In the genomic region with DNA sequence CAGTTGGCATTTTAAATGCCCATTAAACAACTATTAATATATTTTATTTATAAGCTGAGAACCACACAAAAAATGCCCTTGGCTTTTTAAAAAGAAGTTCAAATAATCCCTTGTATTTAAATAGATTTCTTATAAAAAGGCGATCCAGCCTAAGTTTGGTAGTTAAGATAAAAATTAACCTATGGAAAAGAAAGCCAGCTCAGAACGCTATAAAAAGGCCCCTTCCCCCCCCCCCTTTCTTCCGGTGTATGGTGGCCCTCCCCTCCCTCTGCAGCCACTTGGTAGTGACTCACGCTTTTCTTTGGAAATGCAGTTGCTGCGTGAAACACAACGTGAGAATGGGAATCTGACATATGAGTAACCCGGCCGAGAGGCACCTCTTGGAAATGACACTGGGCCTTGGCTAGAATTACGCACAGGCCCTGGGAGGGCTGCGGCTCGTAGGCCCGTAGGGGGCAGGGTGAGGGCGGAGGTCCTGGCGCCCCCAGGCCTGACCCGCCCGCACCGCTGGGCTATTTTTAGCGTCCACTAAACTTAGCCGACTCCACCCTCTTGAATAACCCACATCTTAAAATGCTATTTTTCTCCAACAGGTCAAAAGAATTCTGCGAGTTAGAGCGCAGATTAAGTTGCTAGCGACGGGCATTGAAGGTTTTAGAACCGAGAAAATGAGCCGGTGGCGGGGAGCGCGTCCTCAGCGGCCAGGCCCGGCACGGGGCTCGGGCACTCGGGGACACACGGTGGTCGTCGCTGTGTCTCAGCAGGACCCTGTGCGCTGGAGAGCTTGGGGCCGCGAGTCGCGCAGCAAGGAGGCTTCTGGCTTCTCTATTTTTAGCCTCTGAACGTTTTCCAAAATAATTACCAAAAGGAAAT, we compare ENCODE assay signal across 8 cellular contexts.
DNase-seq lines count a peak whose midpoint lies in the region; ATAC-seq and TF ChIP-seq lines count a peak whose summit lies in the region.

No MANE protein-coding gene starts in this region.

- TF ChIP-seq CTCF in SU-DHL-6 (IDR thresholded peaks at IDR 0.05; ENCODE audit: insufficient read depth, low read length, poor library complexity, severe bottlenecking) (no peak), left ventricle myocardium inferior (IDR thresholded peaks at IDR 0.05; ENCODE audit: borderline replicate concordance) (peak; percentile 39), progenitor cell of endocrine pancreas (IDR thresholded peaks at IDR 0.05; ENCODE audit: unreplicated experiment) (peak; percentile 47), type B pancreatic cell (conservative IDR thresholded peaks at IDR 0.05) (peak; percentile 54)

- H3K4me1 Mint-ChIP-seq in IgD-negative memory B cell (peaks cover 21 to 29% (median 29%) of the 10 kb centered on the region in 3 donors), progenitor cell of endocrine pancreas (ENCODE audit: low read depth) (peaks cover 34% of the 10 kb centered on the region), type B pancreatic cell (ENCODE audit: unreplicated experiment) (peaks cover 35% of the 10 kb centered on the region)

- peaks cover 54 to 70% (median 60%) of the 10 kb centered on the region in 10 experiments for H3K4me1 ChIP-seq in BLaER1 treated with 17β-estradiol and CSF1 and Interleukin-3, amounts not matched to agents 10 nM and 100 nM
- peaks cover 64% of the 10 kb centered on the region for H3K4me1 ChIP-seq in left ventricle myocardium inferior

- H3K36me3 Mint-ChIP-seq in IgD-negative memory B cell (no peaks in the 10 kb centered on the region), progenitor cell of endocrine pancreas (ENCODE audit: insufficient read depth) (no peaks in the 10 kb centered on the region), type B pancreatic cell (no peaks in the 10 kb centered on the region)

- peak overlapping the region; percentile 44 to 68 (median 56) for H3K4me3 ChIP-seq in BLaER1 treated with 17β-estradiol and CSF1 and Interleukin-3, amounts not matched to agents 10 nM and 100 nM
- H3K4me3 ChIP-seq in SU-DHL-6 (ENCODE audit: insufficient read depth, low read length, poor library complexity, severe bottlenecking) (peak overlapping the region; percentile 34), left ventricle myocardium inferior (peak overlapping the region; percentile 67)

- H3K9me3 Mint-ChIP-seq in IgD-negative memory B cell, result peaks cover 0 to 2% (median 2%) of the 10 kb centered on the region in 3 donors
- H3K9me3 Mint-ChIP-seq in progenitor cell of endocrine pancreas (ENCODE audit: low read depth), result peaks cover 5% of the 10 kb centered on the region
- H3K9me3 Mint-ChIP-seq in type B pancreatic cell, result peaks cover 9% of the 10 kb centered on the region

- no peaks in the 10 kb centered on the region for H3K36me3 ChIP-seq in BLaER1 treated with 17β-estradiol and CSF1 and Interleukin-3, amounts not matched to agents 10 nM and 100 nM
- H3K36me3 ChIP-seq in SU-DHL-6 (ENCODE audit: low read length) (no peaks in the 10 kb centered on the region), left ventricle myocardium inferior (no peaks in the 10 kb centered on the region)

- no peaks in the 10 kb centered on the region for H3K9me2 ChIP-seq in SU-DHL-6 (replicated peaks; ENCODE audit: insufficient read depth, low read length)

- peak overlapping the region; percentile 86 to 96 (median 93) for H3K9ac ChIP-seq in BLaER1 treated with 17β-estradiol and CSF1 and Interleukin-3, amounts not matched to agents 10 nM and 100 nM
- peak overlapping the region; percentile 20 for H3K9ac ChIP-seq in SU-DHL-6 (ENCODE audit: low read length)

- H3K27ac ChIP-seq in BLaER1 treated with 17β-estradiol and CSF1 and Interleukin-3, amounts not matched to agents 10 nM and 100 nM, result peak overlapping the region; percentile 95 to 99 (median 98)
- H3K27ac ChIP-seq in SU-DHL-6 (ENCODE audit: low read depth, low read length) (no peak overlapping the region), left ventricle myocardium inferior (replicated peaks) (peak overlapping the region; percentile 100)

- H3K79me2 ChIP-seq in SU-DHL-6 (ENCODE audit: insufficient read depth, low read length), result no peaks in the 10 kb centered on the region

- ATAC-seq in GM21367 (IDR thresholded peaks at IDR 0.05; ENCODE audit: unreplicated experiment), result peak; percentile 13

- DNase-seq in amniotic epithelial cell (ENCODE audit: low read depth) (peak; percentile 97), left ventricle myocardium inferior (peak; percentile 76), progenitor cell of endocrine pancreas (ENCODE audit: low spot score, unreplicated experiment) (peak; percentile 30), type B pancreatic cell (ENCODE audit: extremely low spot score, unreplicated experiment) (no peak)

- H3K27me3 ChIP-seq in BLaER1 treated with 17β-estradiol and CSF1 and Interleukin-3, amounts not matched to agents 10 nM and 100 nM, result no peaks in the 10 kb centered on the region
- no peaks in the 10 kb centered on the region for H3K27me3 ChIP-seq in SU-DHL-6 (ENCODE audit: low read length)
- H3K27me3 ChIP-seq in left ventricle myocardium inferior (ENCODE audit: low read depth), result no peaks in the 10 kb centered on the region

- intact Hi-C loops in left ventricle myocardium inferior (cut with micrococcal nuclease), result no loop called here

- no peaks in the 10 kb centered on the region for H4K20me1 ChIP-seq in BLaER1 treated with 17β-estradiol and CSF1 and Interleukin-3, amounts not matched to agents 10 nM and 100 nM
- no peaks in the 10 kb centered on the region for H4K20me1 ChIP-seq in SU-DHL-6 (ENCODE audit: low read depth, low read length)

- peak overlapping the region; percentile 85 to 97 (median 93) for H3K4me2 ChIP-seq in BLaER1 treated with 17β-estradiol and CSF1 and Interleukin-3, amounts not matched to agents 10 nM and 100 nM
- peak overlapping the region; percentile 61 for H3K4me2 ChIP-seq in SU-DHL-6 (ENCODE audit: low read depth, low read length, poor library complexity, severe bottlenecking)

- peak overlapping the region; percentile 25 to 94 (median 93) for H3K27ac Mint-ChIP-seq in IgD-negative memory B cell
- peak overlapping the region; percentile 99 for H3K27ac Mint-ChIP-seq in progenitor cell of endocrine pancreas
- peak overlapping the region; percentile 93 for H3K27ac Mint-ChIP-seq in type B pancreatic cell

- peak overlapping the region; percentile 76 for H2AFZ ChIP-seq in SU-DHL-6 (ENCODE audit: low read depth, low read length, severe bottlenecking)

- peak overlapping the region; percentile 86 to 97 (median 96) for H3K4me3 Mint-ChIP-seq in IgD-negative memory B cell
- peak overlapping the region; percentile 74 for H3K4me3 Mint-ChIP-seq in progenitor cell of endocrine pancreas (ENCODE audit: low read depth)
- H3K4me3 Mint-ChIP-seq in type B pancreatic cell, result peak overlapping the region; percentile 86

- H3F3A ChIP-seq in SU-DHL-6 (ENCODE audit: insufficient read depth), result no peaks in the 10 kb centered on the region

- peaks cover 1% of the 10 kb centered on the region for H3K27me3 Mint-ChIP-seq in IgD-negative memory B cell
- no peaks in the 10 kb centered on the region for H3K27me3 Mint-ChIP-seq in progenitor cell of endocrine pancreas
- H3K27me3 Mint-ChIP-seq in type B pancreatic cell, result no peaks in the 10 kb centered on the region

- peaks cover 0 to 9% (median 3%) of the 10 kb centered on the region in 11 experiments; a peak in 5 of 22 replicates for H3K9me3 ChIP-seq in BLaER1 treated with 17β-estradiol and CSF1 and Interleukin-3, amounts not matched to agents 10 nM and 100 nM (replicated peaks in 1 of 11)
- no peaks in the 10 kb centered on the region for H3K9me3 ChIP-seq in SU-DHL-6 (ENCODE audit: insufficient read depth, low read length)
- peaks cover 4% of the 10 kb centered on the region for H3K9me3 ChIP-seq in left ventricle myocardium inferior (replicated peaks)
